In genomic region chr1:47460040-47460439, GRCh38 we compare ENCODE assay signal across 16 cellular contexts. TPM values are rescaled to one million over a fixed set of nuclear protein-coding genes. Genes with fewer than 3 reads are reported as not detected.
"Had no signal": no experiment of that assay in that cellular context is flagged by ENCODE, and none has a peak within 500 bp of the region (broad histone marks: within the 10 kb centered on the region; RNA-seq: fewer than 3 reads in every experiment).

No MANE protein-coding gene starts in this region.

- H3K4me3 ChIP-seq: SJSA1, SK-N-MC had no signal

- DNase-seq: KBM-7, MV-4-11, NCI-H1048, NCI-H1436 treated with DMSO at 0.1 percent for 48 hours, NCI-H1694, NCI-H2171, NCI-H226, NCI-H446, Right ventricle myocardium superior, RPMI8226, SIG-M5 had no signal

- H3K36me3 ChIP-seq: SJSA1 had no signal

- H3K4me1 ChIP-seq: SJSA1 had no signal

- H3K9me3 ChIP-seq: SJSA1 had no signal

- H3K27ac ChIP-seq: HL-60, SJSA1, SK-N-MC had no signal

RNA-seq across cellular contexts. Expression of gene FOXD2, which starts 22.2 kb away (rescaled TPM):
- total RNA-seq: Right ventricle myocardium superior had no signal

RNA-seq across cellular contexts. Expression of gene FOXE3, which starts 44.0 kb away (rescaled TPM):
- total RNA-seq: LHCN-M2, MCF 10A, Right ventricle myocardium superior, SJSA1 had no signal
